8 cellular contexts compared by ENCODE assay signal in the genomic region with DNA sequence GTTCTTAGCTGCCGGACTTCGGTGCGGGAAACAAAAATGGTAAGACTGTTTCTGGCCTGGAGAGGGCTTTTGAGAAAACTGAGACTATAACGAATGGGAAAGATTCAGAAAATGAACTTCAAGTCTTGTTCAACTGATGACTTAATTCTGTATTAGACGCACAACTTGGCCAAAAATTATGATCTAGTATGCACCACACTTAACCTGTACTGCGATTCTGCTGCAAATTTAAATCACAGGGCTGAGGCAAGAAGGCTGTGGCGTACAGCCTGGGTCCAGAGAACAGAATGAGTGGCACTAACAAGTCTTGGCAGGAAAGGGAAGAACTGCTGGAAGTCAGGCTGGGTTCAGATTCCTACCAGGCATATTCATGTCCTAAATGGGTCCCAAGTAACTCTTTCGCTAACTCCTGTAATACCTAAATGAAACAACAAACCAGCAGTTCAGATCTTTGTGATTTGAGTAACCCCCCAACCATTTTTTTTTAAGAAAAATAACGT. TPM values are rescaled to one million over a fixed set of nuclear protein-coding genes. Genes with fewer than 3 reads are reported as not detected.
DNase-seq lines count a peak whose midpoint lies in the region; ATAC-seq and TF ChIP-seq lines count a peak whose summit lies in the region.

No MANE protein-coding gene starts in this region.

- in situ Hi-C loops in GM13977 (cut with MboI; ENCODE audit: low pct_unique_long_range_greater_than_20kb, low sequenced_read_pairs, unreplicated experiment): no loop called here

- H3K27ac Mint-ChIP-seq in endothelial cell (ENCODE audit: unreplicated experiment): no peak overlapping the region
- peak overlapping the region; percentile 76 to 93 (median 80) for H3K27ac Mint-ChIP-seq in nephron

- TF ChIP-seq CTCF in AG09309 (IDR thresholded peaks at IDR 0.05; ENCODE audit: control insufficient read depth, insufficient read depth, low read depth, low read length, missing control alignments) (no peak), LNCAP (IDR thresholded peaks at IDR 0.05) (peak; percentile 36; the same call in 1 of the 2 replicates), endothelial cell (IDR thresholded peaks at IDR 0.05; ENCODE audit: unreplicated experiment) (no peak), nephron (IDR thresholded peaks at IDR 0.05; ENCODE audit: unreplicated experiment in 3 of 3) (peak in 1 of 3 experiments; percentile 32), GM13977 (IDR thresholded peaks at IDR 0.05; ENCODE audit: extremely low read depth, insufficient read depth, missing control alignments) (no peak)

- peak overlapping the region; percentile 93 for H3K4me3 Mint-ChIP-seq in endothelial cell (ENCODE audit: unreplicated experiment)
- H3K4me3 Mint-ChIP-seq in nephron: peak overlapping the region; percentile 90 to 98 (median 96)

- H3K4me1 Mint-ChIP-seq in endothelial cell (ENCODE audit: unreplicated experiment): peaks cover 41% of the 10 kb centered on the region
- H3K4me1 Mint-ChIP-seq in nephron: peaks cover 48% of the 10 kb centered on the region

- H3K36me3 Mint-ChIP-seq in endothelial cell (ENCODE audit: low read depth, unreplicated experiment): peaks cover 32% of the 10 kb centered on the region
- H3K36me3 Mint-ChIP-seq in nephron (ENCODE audit: low read depth): peaks cover 29% of the 10 kb centered on the region

- H3K4me3 ChIP-seq in AG09309 (ENCODE audit: control insufficient read depth, low read depth, low read length): no peak overlapping the region

- peaks cover 19% of the 10 kb centered on the region for H3K27me3 Mint-ChIP-seq in endothelial cell (ENCODE audit: unreplicated experiment)
- H3K27me3 Mint-ChIP-seq in nephron (ENCODE audit: low read depth): peaks cover 34% of the 10 kb centered on the region

- DNase-seq in AG09309 (ENCODE audit: low read depth) (peak; percentile 11), endothelial cell (ENCODE audit: low spot score) (no peak), GM13977 (ENCODE audit: low spot score) (no peak), SK-N-DZ (ENCODE audit: low spot score) (no peak)

- ATAC-seq in GM21737 (IDR thresholded peaks at IDR 0.05; ENCODE audit: unreplicated experiment) (no peak), HG03135 (IDR thresholded peaks at IDR 0.05; ENCODE audit: unreplicated experiment) (no peak)

- no peaks in the 10 kb centered on the region for H3K9me3 Mint-ChIP-seq in endothelial cell (ENCODE audit: unreplicated experiment)
- H3K9me3 Mint-ChIP-seq in nephron: peaks cover 21% of the 10 kb centered on the region

RNA-seq across cellular contexts. Expression of gene COL23A1, which starts 0.8 kb away (rescaled TPM):
- 75.2 TPM for total RNA-seq in endothelial cell (ENCODE audit: unreplicated experiment)
- not detected in 2 replicates for polyA plus RNA-seq in SK-N-DZ (2014; cell fraction: cytosol; rRNA removed)
- polyA plus RNA-seq in SK-N-DZ (2014; cell fraction: nucleus; rRNA removed): 0.11 TPM in 1 of 2 replicates, not detected in the other

RNA-seq across cellular contexts. Expression of gene CLK4, which starts 35.9 kb away (rescaled TPM):
- total RNA-seq in endothelial cell (ENCODE audit: unreplicated experiment): 19.9 TPM
- 7.4 and 8.6 TPM in 2 replicates for polyA plus RNA-seq in SK-N-DZ (2014; cell fraction: cytosol; rRNA removed)
- 37.5 and 47.3 TPM in 2 replicates for polyA plus RNA-seq in SK-N-DZ (2014; cell fraction: nucleus; rRNA removed)
